16 cellular contexts compared by ENCODE assay signal in the genomic region with DNA sequence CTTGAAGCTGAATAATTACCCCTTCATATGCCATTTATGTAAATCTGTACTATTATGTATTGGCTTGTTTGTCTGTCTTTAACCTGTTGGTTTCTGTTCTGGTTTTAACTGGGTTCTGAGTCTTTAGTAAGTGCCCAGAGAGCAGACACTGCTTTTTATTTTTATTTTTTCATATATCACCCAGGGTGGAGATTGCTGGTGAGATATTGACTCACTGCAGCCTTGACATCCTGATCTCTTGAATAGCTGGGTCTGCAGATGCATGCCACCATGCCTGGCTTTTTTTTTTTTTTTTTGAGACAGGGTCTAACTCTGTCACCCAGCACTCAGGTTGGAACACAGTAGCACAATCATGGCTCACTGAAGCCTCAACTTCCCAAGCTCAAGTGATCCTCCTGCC. TPM values are rescaled to one million over a fixed set of nuclear protein-coding genes. Genes with fewer than 3 reads are reported as not detected.
A peak's percentile ranks its signal among the peaks of the same experiment; 100 is the strongest.
DNase-seq lines count a peak whose midpoint lies in the region; ATAC-seq and TF ChIP-seq lines count a peak whose summit lies in the region.
"Had no signal": no experiment of that assay in that cellular context is flagged by ENCODE, and none has a peak within 500 bp of the region (broad histone marks: within the 10 kb centered on the region; RNA-seq: fewer than 3 reads in every experiment).

No MANE protein-coding gene starts in this region.

- H3K4me3 Mint-ChIP-seq in activated CD4-positive, alpha-beta T cell treated with anti-CD3 and anti-CD28 coated beads, Interleukin-2, amount 10 ng/mL, durations not matched to agents 24 days and 14 days, result no peak overlapping the region
- no peak overlapping the region for H3K4me3 Mint-ChIP-seq in activated CD4-positive, alpha-beta T cell treated with anti-CD3 and anti-CD28 coated beads for 36 hours
- no peak overlapping the region for H3K4me3 Mint-ChIP-seq in T-helper 1 cell treated with Interleukin-12 subunit alpha and Interleukin-12 subunit beta and Interleukin-4 antibody, amounts not matched to agents 30 μg/mL and 1 μg/mL, for 36 hours
- H3K4me3 Mint-ChIP-seq in activated T-helper 17 cell treated with anti-CD3 and anti-CD28 coated beads, Interleukin-2, amount 50 U/mL, for 72 hours, result no peak overlapping the region
- no peak overlapping the region for H3K4me3 Mint-ChIP-seq in nephron progenitor cell
- H3K4me3 Mint-ChIP-seq: CD8-positive, alpha-beta T cell had no signal

- CTCF ChIA-PET in activated CD4-positive, alpha-beta T cell treated with anti-CD3 and anti-CD28 coated beads for 36 hours (lab: Charles Lee), result interaction anchor here (1.7 to 5.4 kb wide), 2 partner anchors 16 to 29 kb away, joined by 6 to 33 read pairs; no protein-coding TSS in a partner anchor

- H3K27ac Mint-ChIP-seq in activated CD4-positive, alpha-beta T cell treated with anti-CD3 and anti-CD28 coated beads, Interleukin-2, amount 10 ng/mL, durations not matched to agents 24 days and 14 days, result peak overlapping the region; percentile 8
- H3K27ac Mint-ChIP-seq in activated CD4-positive, alpha-beta T cell treated with anti-CD3 and anti-CD28 coated beads for 36 hours, result no peak overlapping the region
- peak overlapping the region; percentile 86 for H3K27ac Mint-ChIP-seq in T-helper 1 cell treated with Interleukin-12 subunit alpha and Interleukin-12 subunit beta and Interleukin-4 antibody, amounts not matched to agents 30 μg/mL and 1 μg/mL, for 36 hours
- peak overlapping the region; percentile 4 for H3K27ac Mint-ChIP-seq in activated T-helper 17 cell treated with anti-CD3 and anti-CD28 coated beads, Interleukin-2, amount 50 U/mL, for 72 hours
- no peak overlapping the region for H3K27ac Mint-ChIP-seq in nephron progenitor cell
- H3K27ac Mint-ChIP-seq: CD8-positive, alpha-beta T cell had no signal

- H3K36me3 Mint-ChIP-seq in activated CD4-positive, alpha-beta T cell treated with anti-CD3 and anti-CD28 coated beads, Interleukin-2, amount 10 ng/mL, durations not matched to agents 24 days and 14 days (ENCODE audit: low read depth), result peaks cover 44% of the 10 kb centered on the region
- H3K36me3 Mint-ChIP-seq in activated CD4-positive, alpha-beta T cell treated with anti-CD3 and anti-CD28 coated beads for 36 hours (ENCODE audit: low read depth), result peaks cover 18% of the 10 kb centered on the region
- peaks cover 49% of the 10 kb centered on the region for H3K36me3 Mint-ChIP-seq in T-helper 1 cell treated with Interleukin-12 subunit alpha and Interleukin-12 subunit beta and Interleukin-4 antibody, amounts not matched to agents 30 μg/mL and 1 μg/mL, for 36 hours (ENCODE audit: low read depth)
- peaks cover 18% of the 10 kb centered on the region for H3K36me3 Mint-ChIP-seq in activated T-helper 17 cell treated with anti-CD3 and anti-CD28 coated beads, Interleukin-2, amount 50 U/mL, for 72 hours (ENCODE audit: low read depth)
- H3K36me3 Mint-ChIP-seq in nephron progenitor cell (ENCODE audit: low read depth), result peaks cover 9% of the 10 kb centered on the region
- H3K36me3 Mint-ChIP-seq: CD8-positive, alpha-beta T cell had no signal

- POLR2A ChIA-PET in activated CD4-positive, alpha-beta T cell treated with anti-CD3 and anti-CD28 coated beads for 36 hours (lab: Charles Lee), result interaction anchor here (0.7 kb wide), 1 partner anchor 755 kb away, joined by 3 read pairs; no protein-coding TSS in a partner anchor

- ATAC-seq in activated CD4-positive, alpha-beta T cell treated with anti-CD3 and anti-CD28 coated beads for 36 hours, result no peak
- no peak for ATAC-seq in activated T-helper 17 cell treated with anti-CD3 and anti-CD28 coated beads, Interleukin-2, amount 50 U/mL, for 72 hours (replicated peaks)
- no peak for ATAC-seq in GM18511 (IDR thresholded peaks at IDR 0.05; ENCODE audit: unreplicated experiment)
- no peak for ATAC-seq in GM18873 (IDR thresholded peaks at IDR 0.05; ENCODE audit: low FRiP score, unreplicated experiment)
- ATAC-seq: CD8-positive, alpha-beta T cell; GM12878 had no signal

- H3K27me3 Mint-ChIP-seq in activated CD4-positive, alpha-beta T cell treated with anti-CD3 and anti-CD28 coated beads, Interleukin-2, amount 10 ng/mL, durations not matched to agents 24 days and 14 days, result no peaks in the 10 kb centered on the region
- no peaks in the 10 kb centered on the region for H3K27me3 Mint-ChIP-seq in activated CD4-positive, alpha-beta T cell treated with anti-CD3 and anti-CD28 coated beads for 36 hours
- no peaks in the 10 kb centered on the region for H3K27me3 Mint-ChIP-seq in T-helper 1 cell treated with Interleukin-12 subunit alpha and Interleukin-12 subunit beta and Interleukin-4 antibody, amounts not matched to agents 30 μg/mL and 1 μg/mL, for 36 hours (ENCODE audit: low read depth)
- no peaks in the 10 kb centered on the region for H3K27me3 Mint-ChIP-seq in activated T-helper 17 cell treated with anti-CD3 and anti-CD28 coated beads, Interleukin-2, amount 50 U/mL, for 72 hours
- peaks cover 14% of the 10 kb centered on the region for H3K27me3 Mint-ChIP-seq in nephron progenitor cell (ENCODE audit: low read depth, poor library complexity)

- no peak for DNase-seq in activated CD4-positive, alpha-beta T cell treated with anti-CD3 and anti-CD28 coated beads, Interleukin-2, amount 10 ng/mL, durations not matched to agents 24 days and 14 days
- no peak for DNase-seq in activated CD4-positive, alpha-beta T cell treated with anti-CD3 and anti-CD28 coated beads for 36 hours
- no peak for DNase-seq in nephron progenitor cell
- DNase-seq: 8988T; Calu3; CD8-positive, alpha-beta T cell; DMS 273 treated with DMSO at 0.1 percent for 48 hours; DMS53; DND-41; EL; GM23248 had no signal

- H3K9me3 Mint-ChIP-seq in activated CD4-positive, alpha-beta T cell treated with anti-CD3 and anti-CD28 coated beads, Interleukin-2, amount 10 ng/mL, durations not matched to agents 24 days and 14 days, result no peaks in the 10 kb centered on the region
- no peaks in the 10 kb centered on the region for H3K9me3 Mint-ChIP-seq in activated CD4-positive, alpha-beta T cell treated with anti-CD3 and anti-CD28 coated beads for 36 hours (ENCODE audit: low read depth)
- no peaks in the 10 kb centered on the region for H3K9me3 Mint-ChIP-seq in T-helper 1 cell treated with Interleukin-12 subunit alpha and Interleukin-12 subunit beta and Interleukin-4 antibody, amounts not matched to agents 30 μg/mL and 1 μg/mL, for 36 hours
- H3K9me3 Mint-ChIP-seq in activated T-helper 17 cell treated with anti-CD3 and anti-CD28 coated beads, Interleukin-2, amount 50 U/mL, for 72 hours, result no peaks in the 10 kb centered on the region
- no peaks in the 10 kb centered on the region for H3K9me3 Mint-ChIP-seq in nephron progenitor cell
- H3K9me3 Mint-ChIP-seq: CD8-positive, alpha-beta T cell had no signal

- peaks cover 80% of the 10 kb centered on the region for H3K4me1 Mint-ChIP-seq in activated CD4-positive, alpha-beta T cell treated with anti-CD3 and anti-CD28 coated beads, Interleukin-2, amount 10 ng/mL, durations not matched to agents 24 days and 14 days
- H3K4me1 Mint-ChIP-seq in activated CD4-positive, alpha-beta T cell treated with anti-CD3 and anti-CD28 coated beads for 36 hours, result peaks cover 62% of the 10 kb centered on the region
- H3K4me1 Mint-ChIP-seq in T-helper 1 cell treated with Interleukin-12 subunit alpha and Interleukin-12 subunit beta and Interleukin-4 antibody, amounts not matched to agents 30 μg/mL and 1 μg/mL, for 36 hours (ENCODE audit: low read depth), result peaks cover 70% of the 10 kb centered on the region
- H3K4me1 Mint-ChIP-seq in activated T-helper 17 cell treated with anti-CD3 and anti-CD28 coated beads, Interleukin-2, amount 50 U/mL, for 72 hours, result peaks cover 46% of the 10 kb centered on the region
- peaks cover 38% of the 10 kb centered on the region for H3K4me1 Mint-ChIP-seq in nephron progenitor cell

- no peak for TF ChIP-seq CTCF in nephron progenitor cell (IDR thresholded peaks at IDR 0.05)

- intact Hi-C loops in activated CD4-positive, alpha-beta T cell treated with anti-CD3 and anti-CD28 coated beads, Interleukin-2, amount 10 ng/mL, durations not matched to agents 24 days and 14 days (cut with micrococcal nuclease), result no loop called here
- intact Hi-C loops in activated CD4-positive, alpha-beta T cell treated with anti-CD3 and anti-CD28 coated beads for 36 hours (cut with DNase I, micrococcal nuclease), result no loop called here

RNA-seq across cellular contexts. Expression of gene GRAMD1B, which starts 19.4 kb away (rescaled TPM):
- total RNA-seq in activated CD4-positive, alpha-beta T cell treated with anti-CD3 and anti-CD28 coated beads, Interleukin-2, amount 10 ng/mL, durations not matched to agents 24 days and 14 days, result 117 TPM in 2 replicates
- 10 to 100 TPM; 38.6 to 45.7 TPM for total RNA-seq in activated CD4-positive, alpha-beta T cell treated with anti-CD3 and anti-CD28 coated beads for 36 hours
- 10 to 100 TPM; 41.7 to 78.3 TPM for total RNA-seq in activated T-helper 17 cell treated with anti-CD3 and anti-CD28 coated beads, Interleukin-2, amount 50 U/mL, for 72 hours

Comparison
In these comparisons a context has a peak if more than half of its experiments do, and no peak if none do; other contexts are left out.
1. H3K27ac Mint-ChIP-seq: peak in activated CD4-positive, alpha-beta T cell treated with anti-CD3 and anti-CD28 coated beads, Interleukin-2, amount 10 ng/mL, durations not matched to agents 24 days and 14 days (single experiment), T-helper 1 cell treated with Interleukin-12 subunit alpha and Interleukin-12 subunit beta and Interleukin-4 antibody, amounts not matched to agents 30 μg/mL and 1 μg/mL, for 36 hours (single experiment) and activated T-helper 17 cell treated with anti-CD3 and anti-CD28 coated beads, Interleukin-2, amount 50 U/mL, for 72 hours (single experiment); none in activated CD4-positive, alpha-beta T cell treated with anti-CD3 and anti-CD28 coated beads for 36 hours (single experiment) and nephron progenitor cell (single experiment).